Comparison of ENCODE assay signal across 8 cellular contexts in the genomic region with DNA sequence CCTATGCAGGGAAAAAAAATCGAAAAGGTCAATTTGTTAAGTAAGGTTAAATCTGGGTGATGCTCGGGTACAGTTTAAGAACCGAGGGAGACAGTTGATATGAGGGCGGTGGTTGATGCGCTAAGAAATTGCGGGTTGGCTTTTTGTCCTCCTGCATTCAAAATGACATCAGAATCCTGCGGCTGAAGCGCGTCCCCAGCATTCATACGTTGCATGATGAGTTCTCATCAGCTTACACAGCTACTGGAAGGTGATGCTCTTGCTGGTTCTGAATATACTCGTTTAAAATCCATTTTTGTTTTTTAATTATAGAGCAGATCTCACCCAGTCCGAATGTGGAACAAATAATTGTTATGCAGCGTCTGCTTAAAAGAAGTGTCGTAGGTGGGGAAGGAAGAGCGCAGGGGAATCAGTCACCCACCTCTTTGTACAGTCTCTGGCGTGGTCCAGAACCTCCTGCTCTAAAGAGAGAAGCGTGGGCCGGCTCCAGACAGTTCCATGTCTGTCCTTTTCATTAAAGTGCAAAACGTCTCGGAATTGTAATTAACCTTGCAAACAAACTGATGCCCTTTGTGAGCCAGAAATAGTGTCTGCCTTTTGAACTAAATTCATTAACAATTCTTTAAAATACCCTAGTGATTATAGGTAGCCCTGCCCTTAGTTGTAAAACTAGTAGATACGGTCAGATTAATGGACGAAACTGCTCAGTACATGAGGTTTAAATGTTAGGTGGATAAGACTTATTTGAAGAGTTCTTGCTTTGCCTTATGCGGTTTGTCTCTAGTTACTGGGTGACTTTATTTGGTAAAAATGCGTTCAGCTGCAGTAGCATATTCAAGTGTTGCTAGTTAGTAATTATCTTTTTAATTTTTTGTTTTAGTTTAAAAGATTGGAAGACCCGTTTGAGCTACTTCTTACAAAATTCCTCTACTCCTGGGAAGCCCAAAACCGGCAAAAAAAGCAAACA. TPM values are rescaled to one million over a fixed set of nuclear protein-coding genes. Genes with fewer than 3 reads are reported as not detected.
DNase-seq lines count a peak whose midpoint lies in the region; ATAC-seq lines count a peak whose summit lies in the region.

No MANE protein-coding gene starts in this region.

- peak overlapping the region; percentile 87 for H3K9ac ChIP-seq in HUES6 (ENCODE audit: low read length)

- ATAC-seq in right cardiac atrium (peak; percentile 12 to 19), GM19324 (IDR thresholded peaks at IDR 0.05; ENCODE audit: low FRiP score, unreplicated experiment) (no peak)

- intact Hi-C loops in right cardiac atrium (cut with DNase I) = loop anchor here (5.0 to 10.0 kb wide), 4 partner anchors 205 to 335 kb away; a partner anchor contains a TSS

- H3K4me1 ChIP-seq in HUES6 (ENCODE audit: control insufficient read depth, insufficient read depth, low read length) (peaks cover 24% of the 10 kb centered on the region), SJCRH30 (no peaks in the 10 kb centered on the region), right cardiac atrium (ENCODE audit: control insufficient read depth, insufficient read depth, low read length) (no peaks in the 10 kb centered on the region)

- peaks cover 22% of the 10 kb centered on the region for H3K36me3 ChIP-seq in HUES6 (ENCODE audit: control insufficient read depth, insufficient read depth, low read length)
- no peaks in the 10 kb centered on the region for H3K36me3 ChIP-seq in SJCRH30

- DNase-seq in DMS153 (lab: John Stamatoyannopoulos, UW) = peak; percentile 51
- peak; percentile 19 to 49 for DNase-seq in SJCRH30
- DNase-seq in amniotic stem cell (lab: John Stamatoyannopoulos, UW) = peak; percentile 47
- DNase-seq in right cardiac atrium = peak; percentile 40 to 69 (median 58)
- peak; percentile 27 for DNase-seq in renal cortical epithelial cell (ENCODE audit: low read depth)
- DNase-seq in NCI-H1048 (lab: John Stamatoyannopoulos, UW) = no peak

- H3K9me3 ChIP-seq in HUES6 (ENCODE audit: control insufficient read depth, insufficient read depth, low read depth, low read length) (no peaks in the 10 kb centered on the region), SJCRH30 (replicated peaks) (no peaks in the 10 kb centered on the region), right cardiac atrium (ENCODE audit: control insufficient read depth, low read length) (no peaks in the 10 kb centered on the region)

- H3K27ac ChIP-seq in HUES6 (ENCODE audit: low read depth, low read length) = no peak overlapping the region; the same call in 1 of the 2 replicates
- no peak overlapping the region; the same call in 1 of the 2 replicates for H3K27ac ChIP-seq in SJCRH30
- H3K27ac ChIP-seq in right cardiac atrium (ENCODE audit: low read length) = peak overlapping the region; percentile 93

- WGBS in right cardiac atrium = 16% methylated on average over 26 of the region's 26 CpGs

- H3K27me3 ChIP-seq in HUES6 (ENCODE audit: control insufficient read depth, insufficient read depth, low read length) (peaks cover 8% of the 10 kb centered on the region; the same call in 1 of the 2 replicates), SJCRH30 (no peaks in the 10 kb centered on the region), right cardiac atrium (ENCODE audit: control insufficient read depth, insufficient read depth) (no peaks in the 10 kb centered on the region)

- H3K4me3 ChIP-seq in HUES6 (ENCODE audit: low read depth, low read length) = peak overlapping the region; percentile 83
- H3K4me3 ChIP-seq in SJCRH30 = peak overlapping the region; percentile 65
- peak overlapping the region; percentile 87 for H3K4me3 ChIP-seq in right cardiac atrium (ENCODE audit: low read length)

RNA-seq across cellular contexts. Expression of a gene that starts 0.7 kb away (rescaled TPM):
- 7.1 TPM in 2 replicates for total RNA-seq in SJCRH30 (2014; rRNA removed; shearing (Covaris generic))
- total RNA-seq in right cardiac atrium = 100 to 1,000 TPM in 1 of 4 donors, 10 to 100 TPM in 3; 24.0 to 106 (median 38.0) TPM
- 56.4 TPM for polyA plus RNA-seq in right cardiac atrium
- 8.3 and 9.6 TPM in 2 replicates for total RNA-seq in renal cortical epithelial cell
